ENCODE assay signal across 33 cellular contexts in the genomic region with DNA sequence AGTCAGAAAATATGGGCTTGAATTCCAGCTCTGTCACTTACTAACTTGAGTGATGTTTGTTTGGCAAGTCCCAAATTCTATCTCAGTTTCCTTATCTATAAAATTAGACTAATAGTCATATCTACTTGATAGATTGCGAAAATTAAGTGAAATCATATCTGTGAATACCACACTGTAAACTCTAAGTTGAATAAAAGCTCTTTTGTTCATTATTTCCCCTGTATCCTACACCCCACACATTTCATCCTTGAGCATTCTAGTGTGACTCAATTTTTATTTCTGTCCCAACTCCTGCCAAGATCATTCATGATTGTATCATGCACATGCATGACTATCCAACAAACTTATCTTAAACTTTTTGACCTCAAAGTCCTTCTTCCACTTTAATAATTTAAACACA. TPM values are rescaled to one million over a fixed set of nuclear protein-coding genes. Genes with fewer than 3 reads are reported as not detected.
DNase-seq lines count a peak whose midpoint lies in the region; ATAC-seq lines count a peak whose summit lies in the region.
"Had no signal": no experiment of that assay in that cellular context is flagged by ENCODE, and none has a peak within 500 bp of the region (broad histone marks: within the 10 kb centered on the region; RNA-seq: fewer than 3 reads in every experiment).

No MANE protein-coding gene starts in this region.

- ATAC-seq in GM18508 (IDR thresholded peaks at IDR 0.05; ENCODE audit: insufficient read depth, unreplicated experiment) (peak; percentile 25), GM19463 (IDR thresholded peaks at IDR 0.05; ENCODE audit: unreplicated experiment) (peak; percentile 26), HG03196 (IDR thresholded peaks at IDR 0.05; ENCODE audit: unreplicated experiment) (peak; percentile 24)
- ATAC-seq: activated CD8-positive, alpha-beta T cell treated with anti-CD3 and anti-CD28 coated beads for 36 hours; activated naive CD4-positive, alpha-beta T cell treated with anti-CD3 and anti-CD28 coated beads, Interleukin-2, amount 50 U/mL, for 72 hours; esophagus mucosa; gastroesophageal sphincter; right cardiac atrium; T-helper 17 cell had no signal

- no peaks in the 10 kb centered on the region for H3K36me3 ChIP-seq in H7 (replicated peaks; ENCODE audit: control insufficient read depth, insufficient read depth, low read length)
- H3K36me3 ChIP-seq: gastroesophageal sphincter, neural progenitor cell, spleen, transverse colon had no signal

- no peaks in the 10 kb centered on the region for H3K27me3 ChIP-seq in H7 (ENCODE audit: control insufficient read depth, insufficient read depth, low read length)
- H3K27me3 ChIP-seq: gastroesophageal sphincter, neural progenitor cell, spleen, transverse colon had no signal

- DNase-seq in amniotic epithelial cell (ENCODE audit: low read depth) = peak; percentile 46
- no peak for DNase-seq in activated CD4-positive, CD25-positive, alpha-beta regulatory T cell treated with anti-CD3 and anti-CD28 coated beads, Interleukin-2, amount 50 U/mL, for 72 hours
- no peak for DNase-seq in RKO (ENCODE audit: low spot score)
- DNase-seq in H7 = no peak
- DNase-seq in mesenteric fat pad (ENCODE audit: low spot score) = no peak
- DNase-seq: activated CD8-positive, alpha-beta T cell treated with anti-CD3 and anti-CD28 coated beads for 36 hours; AML-193; anterior cingulate cortex; CD4-positive, alpha-beta T cell; central memory CD4-positive, alpha-beta T cell; EL; endodermal cell; GOT3; hippocampal formation; KBM-7; NCI-H1105 treated with DMSO at 0.1 percent for 48 hours; NCI-H2029 treated with DMSO at 0.1 percent for 48 hours; NCI-H446; NCI-H82; posterior cingulate gyrus; right cardiac atrium; SK-N-SH; spleen; stimulated activated CD4-positive, alpha-beta T cell treated with anti-CD3 and anti-CD28 coated beads, Interleukin-2, amount 100 ng/mL, for 48 hours; T-helper 17 cell; transverse colon had no signal

- H3K4me3 ChIP-seq in H7 (ENCODE audit: insufficient read depth, low read depth, low read length) = no peak overlapping the region
- H3K4me3 ChIP-seq: gastroesophageal sphincter, neural progenitor cell, spleen, transverse colon had no signal

RNA-seq across cellular contexts. Expression of gene NUF2, which starts 57.5 kb away (rescaled TPM):
- total RNA-seq in H7 (2014; rRNA removed; shearing (Covaris generic)) = 55.3 and 98.7 TPM in 2 replicates
- total RNA-seq in mesenteric fat pad = 0.29 TPM

Comparison
In these comparisons a context has a peak if more than half of its experiments do, and no peak if none do; other contexts are left out.
1. RNA of gene NUF2, which starts 57.5 kb away (total RNA-seq): 55.3 to 98.7 TPM in H7; 0.29 TPM in mesenteric fat pad (single experiment); every median in the first group is over 10 times any median in the second.
2. Peak in every context shown above with its lines, with median percentiles within 50 percentile points of each other: ATAC-seq.